16 cellular contexts compared by ENCODE assay signal in genomic region chr20:23222531-23223200, GRCh38.
A peak's percentile ranks its signal among the peaks of the same experiment; 100 is the strongest.
DNase-seq lines count a peak whose midpoint lies in the region; ATAC-seq and TF ChIP-seq lines count a peak whose summit lies in the region.
"Had no signal": no experiment of that assay in that cellular context is flagged by ENCODE, and none has a peak within 500 bp of the region (broad histone marks: within the 10 kb centered on the region; RNA-seq: fewer than 3 reads in every experiment).

No MANE protein-coding gene starts in this region.

- TF ChIP-seq EP300 in esophagus muscularis mucosa (IDR thresholded peaks at IDR 0.05): no peak

- peaks cover 26 to 43% (median 36%) of the 10 kb centered on the region in 7 donors for H3K9me3 Mint-ChIP-seq in CD14-positive monocyte

- H3K36me3 Mint-ChIP-seq in CD14-positive monocyte: peaks cover 10 to 15% of the 10 kb centered on the region in 2 donors
- H3K36me3 Mint-ChIP-seq: CD8-positive, alpha-beta memory T cell had no signal

- intact Hi-C loops in CD14-positive monocyte (cut with micrococcal nuclease) (no loop called here), esophagus muscularis mucosa (cut with DNase I) (no loop called here)

- 84% methylated on average over 4 of the region's 4 CpGs for WGBS in esophagus muscularis mucosa

- H3K27me3 Mint-ChIP-seq in CD14-positive monocyte (ENCODE audit: low read depth in 3 of 3): no peaks in the 10 kb centered on the region

- peak overlapping the region in 1 of 2 donors; percentile 2 for H3K4me3 Mint-ChIP-seq in CD14-positive monocyte
- H3K4me3 Mint-ChIP-seq: CD4-positive, alpha-beta T cell; CD8-positive, alpha-beta memory T cell had no signal

- H3K9me3 ChIP-seq in esophagus muscularis mucosa: peaks cover 0 to 26% (median 22%) of the 10 kb centered on the region in 4 donors

- no peaks in the 10 kb centered on the region for H3K27me3 ChIP-seq in esophagus muscularis mucosa

- H3K4me3 ChIP-seq in NB4 (ENCODE audit: low read depth, low read length) (no peak overlapping the region), esophagus muscularis mucosa (no peak overlapping the region)
- H3K4me3 ChIP-seq: GM12878 had no signal

- H3K36me3 ChIP-seq in esophagus muscularis mucosa: no peaks in the 10 kb centered on the region

- peaks cover 41% of the 10 kb centered on the region for H3K4me1 Mint-ChIP-seq in CD14-positive monocyte
- H3K4me1 Mint-ChIP-seq: CD8-positive, alpha-beta memory T cell had no signal

- peaks cover 0 to 3% (median 0%) of the 10 kb centered on the region in 4 donors for H3K4me1 ChIP-seq in esophagus muscularis mucosa

- H3K27ac ChIP-seq in esophagus muscularis mucosa (replicated peaks in 1 of 4): no peak overlapping the region
- H3K27ac ChIP-seq: C4-2B had no signal

- TF ChIP-seq POLR2A in NB4 (IDR thresholded peaks at IDR 0.05; ENCODE audit: extremely low read depth, insufficient read length) (no peak), esophagus muscularis mucosa (IDR thresholded peaks at IDR 0.05; ENCODE audit: low read depth) (no peak)

- TF ChIP-seq CTCF in CD14-positive monocyte (IDR thresholded peaks at IDR 0.05) (no peak), NB4 (IDR thresholded peaks at IDR 0.05; ENCODE audit: low read depth, low read length) (no peak), esophagus muscularis mucosa (IDR thresholded peaks at IDR 0.05) (no peak)

- ATAC-seq in HG02970 (IDR thresholded peaks at IDR 0.05; ENCODE audit: low FRiP score, unreplicated experiment) (no peak), GM18520 (IDR thresholded peaks at IDR 0.05; ENCODE audit: unreplicated experiment) (no peak)
- ATAC-seq: GM12878 had no signal

- H3K27ac Mint-ChIP-seq in CD14-positive monocyte: peak overlapping the region in 5 of 7 donors; percentile 19 to 71 (median 24)
- H3K27ac Mint-ChIP-seq: CD4-positive, alpha-beta T cell had no signal

- DNase-seq in CD14-positive monocyte (ENCODE audit: low spot score): no peak
- DNase-seq in NB4 (ENCODE audit: low read depth): peak; percentile 85
- peak; percentile 78 for DNase-seq in esophagus muscularis mucosa (ENCODE audit: extremely low spot score)
- DNase-seq in NCI-H2171 treated with DMSO at 0.1 percent for 48 hours (lab: John Stamatoyannopoulos, UW): no peak
- DNase-seq: CD4-positive, alpha-beta T cell; CD8-positive, alpha-beta memory T cell; DMS 273 treated with DMSO at 0.1 percent for 48 hours; DMS79; EL; GDM1; H7; HCEC 1CT had no signal

Comparison
In these comparisons a context has a peak if more than half of its experiments do, and no peak if none do; other contexts are left out.
1. DNase-seq: peak in NB4 (single experiment) and esophagus muscularis mucosa (single experiment); none in CD14-positive monocyte (single experiment) and NCI-H2171 treated with DMSO at 0.1 percent for 48 hours (single experiment).